ENCODE assay signal across 9 cellular contexts in the genomic region with DNA sequence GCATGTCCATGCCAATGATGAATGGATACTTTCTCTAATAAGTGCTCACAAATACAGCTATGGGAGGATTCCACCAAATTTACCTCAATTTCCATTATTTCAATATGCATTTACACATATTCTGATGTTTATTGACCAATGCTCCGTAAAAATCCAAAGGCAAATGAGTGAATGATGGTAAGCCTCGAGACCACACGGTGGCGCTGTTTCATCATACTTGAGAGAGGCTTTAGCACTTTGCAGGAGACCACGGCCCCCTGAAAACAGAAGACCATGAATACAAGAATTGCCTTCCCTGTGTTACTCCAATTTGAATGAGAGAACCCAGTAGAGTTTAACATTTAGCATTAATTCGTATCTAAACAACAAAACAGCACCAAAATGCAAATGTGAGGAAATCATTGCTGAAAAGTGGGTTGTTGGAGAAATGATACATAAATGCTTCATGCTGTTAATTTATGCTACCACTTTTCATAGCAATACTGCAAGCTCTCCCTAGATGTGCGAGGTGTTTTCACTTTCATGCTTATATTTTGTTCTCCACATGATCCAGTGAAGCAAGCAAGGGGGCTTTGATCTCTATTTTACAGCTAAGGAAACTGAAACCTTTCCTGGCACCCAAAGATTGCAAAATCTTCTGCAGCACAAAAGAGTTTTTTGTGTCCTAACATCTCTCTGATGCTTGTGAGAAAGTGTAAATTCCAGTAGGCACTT. TPM values are rescaled to one million over a fixed set of nuclear protein-coding genes. Genes with fewer than 3 reads are reported as not detected.
DNase-seq lines count a peak whose midpoint lies in the region; ATAC-seq and TF ChIP-seq lines count a peak whose summit lies in the region.
"Had no signal": no experiment of that assay in that cellular context is flagged by ENCODE, and none has a peak within 500 bp of the region (broad histone marks: within the 10 kb centered on the region; RNA-seq: fewer than 3 reads in every experiment).

No MANE protein-coding gene starts in this region.

- H3K23ac ChIP-seq in mesenchymal stem cell (ENCODE audit: low read length in 2 of 2) = no peak overlapping the region

- 17% methylated on average over 5 of the region's 7 CpGs for WGBS in mesenchymal stem cell

- H3K18ac ChIP-seq in mesenchymal stem cell (ENCODE audit: low read depth in 1 of 2, low read length in 2 of 2) = no peak overlapping the region

- no peak overlapping the region for H2AK5ac ChIP-seq in mesenchymal stem cell (ENCODE audit: low read length, severe bottlenecking)

- peak; percentile 80 to 92 for TF ChIP-seq CTCF in Caco-2 (IDR thresholded peaks at IDR 0.05; ENCODE audit: insufficient read depth in 1 of 2, low read depth in 1 of 2, low read length in 1 of 2, severe bottlenecking in 1 of 2, unreplicated experiment in 1 of 2)
- TF ChIP-seq CTCF in HFFc6 (IDR thresholded peaks at IDR 0.05) = peak; percentile 96
- peak; percentile 92 for TF ChIP-seq CTCF in activated CD8-positive, alpha-beta T cell treated with anti-CD3 and anti-CD28 coated beads for 36 hours (IDR thresholded peaks at IDR 0.05)

- H3K4me3 ChIP-seq in Caco-2 (ENCODE audit: low read depth, low read length) (no peak overlapping the region), mesenchymal stem cell (ENCODE audit: insufficient read depth in 1 of 2, low read depth in 1 of 2, low read length in 2 of 2) (no peak overlapping the region)
- no peak overlapping the region for H3K4me3 ChIP-seq in effector memory CD4-positive, alpha-beta T cell (ENCODE audit: insufficient read depth, low read depth, low read length, poor library complexity, severe bottlenecking)

- no peak overlapping the region for H3K9ac ChIP-seq in mesenchymal stem cell (ENCODE audit: low read length)

- no peaks in the 10 kb centered on the region for H3K9me3 ChIP-seq in Caco-2
- H3K9me3 ChIP-seq in effector memory CD4-positive, alpha-beta T cell (ENCODE audit: control insufficient read depth, low read length) = no peaks in the 10 kb centered on the region
- no peaks in the 10 kb centered on the region for H3K9me3 ChIP-seq in mesenchymal stem cell (ENCODE audit: control insufficient read depth, low read length)

- peak; percentile 58 for ATAC-seq in activated CD8-positive, alpha-beta T cell treated with anti-CD3 and anti-CD28 coated beads for 36 hours
- no peak for ATAC-seq in HG03378 (IDR thresholded peaks at IDR 0.05; ENCODE audit: unreplicated experiment)

- H3K27ac Mint-ChIP-seq in Caco-2 (ENCODE audit: unreplicated experiment) (no peak overlapping the region), HFFc6 (no peak overlapping the region)
- no peak overlapping the region for H3K27ac Mint-ChIP-seq in activated CD8-positive, alpha-beta T cell treated with anti-CD3 and anti-CD28 coated beads for 36 hours

- H3K4me3 Mint-ChIP-seq in Caco-2 (ENCODE audit: unreplicated experiment) (no peak overlapping the region), HFFc6 (no peak overlapping the region)
- no peak overlapping the region for H3K4me3 Mint-ChIP-seq in activated CD8-positive, alpha-beta T cell treated with anti-CD3 and anti-CD28 coated beads for 36 hours
- H3K4me3 Mint-ChIP-seq: T-helper 1 cell treated with Interleukin-12 subunit alpha and Interleukin-12 subunit beta and Interleukin-4 antibody, amounts not matched to agents 30 μg/mL and 1 μg/mL, for 36 hours had no signal

- BruUV-seq in Caco-2 (replicated peaks; lab: Mats Ljungman, UMichigan) = no TSS peak

- CTCF ChIA-PET in Caco-2 (lab: Charles Lee) = interaction anchor here (0.8 to 3.6 kb wide), 16 partner anchors 145 to 998 kb away, joined by 3 to 59 read pairs (median 4); no protein-coding TSS in a partner anchor
- CTCF ChIA-PET in activated CD8-positive, alpha-beta T cell treated with anti-CD3 and anti-CD28 coated beads for 36 hours (lab: Charles Lee) = interaction anchor here (0.6 to 9.8 kb wide), 68 partner anchors 10 to 999 kb away, joined by 3 to 331 read pairs (median 4); a partner anchor contains a TSS

- H3K27me3 Mint-ChIP-seq in Caco-2 (ENCODE audit: insufficient read depth, unreplicated experiment) (no peaks in the 10 kb centered on the region), HFFc6 (ENCODE audit: insufficient read depth) (peaks cover 5% of the 10 kb centered on the region; the same call in 1 of the 2 replicates)
- H3K27me3 Mint-ChIP-seq in activated CD8-positive, alpha-beta T cell treated with anti-CD3 and anti-CD28 coated beads for 36 hours = peaks cover 5% of the 10 kb centered on the region

- no peak overlapping the region for H2BK15ac ChIP-seq in mesenchymal stem cell (ENCODE audit: low read depth, poor library complexity, severe bottlenecking)

- H3K27ac ChIP-seq in effector memory CD4-positive, alpha-beta T cell (ENCODE audit: insufficient read depth, low read length, poor library complexity, severe bottlenecking) = no peak overlapping the region
- no peak overlapping the region for H3K27ac ChIP-seq in mesenchymal stem cell (ENCODE audit: low read length, poor library complexity, severe bottlenecking)

- peak; percentile 69 for DNase-seq in Caco-2
- peak; percentile 28 for DNase-seq in HFFc6
- DNase-seq in NCI-H526 treated with DMSO at 0.1 percent for 48 hours (lab: John Stamatoyannopoulos, UW) = peak; percentile 55
- peak; percentile 81 for DNase-seq in activated CD8-positive, alpha-beta T cell treated with anti-CD3 and anti-CD28 coated beads for 36 hours
- peak in 2 of 3 donors; percentile 11 to 27 for DNase-seq in effector memory CD4-positive, alpha-beta T cell
- peak; percentile 79 for DNase-seq in mesenchymal stem cell
- peak; percentile 38 to 43 for DNase-seq in stimulated activated CD8-positive, alpha-beta memory T cell treated with anti-CD3 and anti-CD28 coated beads, Interleukin-2, amount 100 ng/mL, for 1 hour (ENCODE audit: low read depth in 2 of 2)

- H3K27me3 ChIP-seq in Caco-2 (replicated peaks; ENCODE audit: control insufficient read depth, insufficient read depth, low read length) (no peaks in the 10 kb centered on the region; the same call in 1 of the 2 replicates), mesenchymal stem cell (ENCODE audit: control insufficient read depth in 1 of 2, insufficient read depth in 1 of 2, low read length in 2 of 2) (peaks cover 5 to 12% of the 10 kb centered on the region in 2 experiments)
- no peaks in the 10 kb centered on the region for H3K27me3 ChIP-seq in effector memory CD4-positive, alpha-beta T cell (replicated peaks; ENCODE audit: control insufficient read depth, insufficient read depth, low read length, poor library complexity, severe bottlenecking)

- H3K36me3 Mint-ChIP-seq in Caco-2 (ENCODE audit: insufficient read depth, unreplicated experiment) (no peaks in the 10 kb centered on the region), HFFc6 (ENCODE audit: low read depth) (no peaks in the 10 kb centered on the region)
- no peaks in the 10 kb centered on the region for H3K36me3 Mint-ChIP-seq in activated CD8-positive, alpha-beta T cell treated with anti-CD3 and anti-CD28 coated beads for 36 hours (ENCODE audit: low read depth)

- intact Hi-C loops in Caco-2 (cut with micrococcal nuclease; ENCODE audit: unreplicated experiment) = loop anchor here (1.0 to 10.0 kb wide), 9 partner anchors 34 to 686 kb away; a partner anchor contains a TSS
- intact Hi-C loops in activated CD8-positive, alpha-beta T cell treated with anti-CD3 and anti-CD28 coated beads for 36 hours (cut with micrococcal nuclease) = loop anchor here (2.0 kb wide), 2 partner anchors 182 to 486 kb away; no protein-coding TSS in a partner anchor

- H2BK12ac ChIP-seq in mesenchymal stem cell (ENCODE audit: low read length in 2 of 2) = no peak overlapping the region

- POLR2A ChIA-PET in Caco-2 (lab: Charles Lee) = no interaction called here
- POLR2A ChIA-PET in activated CD8-positive, alpha-beta T cell treated with anti-CD3 and anti-CD28 coated beads for 36 hours (lab: Charles Lee) = no interaction called here

- H3K36me3 ChIP-seq in Caco-2 (ENCODE audit: control insufficient read depth, insufficient read depth, low read length) (no peaks in the 10 kb centered on the region), mesenchymal stem cell (ENCODE audit: control insufficient read depth in 1 of 2, insufficient read depth in 2 of 2, low read depth in 1 of 2, low read length in 2 of 2) (no peaks in the 10 kb centered on the region)
- no peaks in the 10 kb centered on the region for H3K36me3 ChIP-seq in effector memory CD4-positive, alpha-beta T cell (ENCODE audit: control insufficient read depth, insufficient read depth, low read length)

- no peak overlapping the region for H2BK5ac ChIP-seq in mesenchymal stem cell (ENCODE audit: low read depth, low read length, poor library complexity, severe bottlenecking)

- no peak overlapping the region for H3K4ac ChIP-seq in mesenchymal stem cell (ENCODE audit: low read depth in 1 of 2, low read length in 2 of 2)

- H3K4me1 Mint-ChIP-seq in Caco-2 (ENCODE audit: low read depth, unreplicated experiment) = peaks cover 17% of the 10 kb centered on the region
- H3K4me1 Mint-ChIP-seq in HFFc6 (ENCODE audit: low read depth) = peaks cover 6% of the 10 kb centered on the region; the same call in 1 of the 2 replicates
- peaks cover 20% of the 10 kb centered on the region for H3K4me1 Mint-ChIP-seq in activated CD8-positive, alpha-beta T cell treated with anti-CD3 and anti-CD28 coated beads for 36 hours (ENCODE audit: low read depth)

- H3K4me2 ChIP-seq in mesenchymal stem cell (ENCODE audit: low read length, poor library complexity, severe bottlenecking) = no peak overlapping the region

- no peak overlapping the region for H2AFZ ChIP-seq in mesenchymal stem cell (ENCODE audit: low read depth, low read length)

- H3K4me1 ChIP-seq in Caco-2 = peaks cover 6% of the 10 kb centered on the region
- H3K4me1 ChIP-seq in effector memory CD4-positive, alpha-beta T cell (ENCODE audit: control insufficient read depth, insufficient read depth, low read length, poor library complexity, severe bottlenecking) = peaks cover 5% of the 10 kb centered on the region
- H3K4me1 ChIP-seq in mesenchymal stem cell (ENCODE audit: control insufficient read depth, insufficient read depth, low read depth, low read length) = no peaks in the 10 kb centered on the region

- H2BK120ac ChIP-seq in mesenchymal stem cell (ENCODE audit: low read depth, low read length) = no peak overlapping the region

- H4K8ac ChIP-seq in mesenchymal stem cell (ENCODE audit: low read length) = no peak overlapping the region

- H4K91ac ChIP-seq in mesenchymal stem cell (ENCODE audit: low read length) = no peak overlapping the region

- H3K9me3 Mint-ChIP-seq in Caco-2 (ENCODE audit: unreplicated experiment) = no peaks in the 10 kb centered on the region
- no peaks in the 10 kb centered on the region for H3K9me3 Mint-ChIP-seq in HFFc6
- H3K9me3 Mint-ChIP-seq in activated CD8-positive, alpha-beta T cell treated with anti-CD3 and anti-CD28 coated beads for 36 hours = no peaks in the 10 kb centered on the region
- H3K9me3 Mint-ChIP-seq: T-helper 1 cell treated with Interleukin-12 subunit alpha and Interleukin-12 subunit beta and Interleukin-4 antibody, amounts not matched to agents 30 μg/mL and 1 μg/mL, for 36 hours had no signal

- H3K14ac ChIP-seq in mesenchymal stem cell (ENCODE audit: low read length in 2 of 2) = no peak overlapping the region

- no peaks in the 10 kb centered on the region for H3K79me1 ChIP-seq in mesenchymal stem cell (replicated peaks; ENCODE audit: low read length, poor library complexity, severe bottlenecking)

RNA-seq across cellular contexts. Expression of a gene that starts 35.4 kb away (rescaled TPM):
- 0.45 and 0.51 TPM in 2 replicates for total RNA-seq in Caco-2 (2022)
- total RNA-seq in HFFc6 (2021; fragmentation: NEBNext Ultra II Directional; extraction: Animal tissue kit (Norgen Biotek cat#: 25700)) = under 1 TPM in 2 of 6 experiments, not detected in 4; 0.07 to 0.08 TPM
- total RNA-seq in activated CD8-positive, alpha-beta T cell treated with anti-CD3 and anti-CD28 coated beads for 36 hours = not detected
- polyA plus RNA-seq in mesenchymal stem cell (2013, experiment 1 of 2) = 6.3 TPM
- 6.2 TPM for polyA plus RNA-seq in mesenchymal stem cell (2013, experiment 2 of 2)

Comparison
In these comparisons a context has a peak if more than half of its experiments do, and no peak if none do; other contexts are left out.
1. DNase-seq: peak in every context shown above with its lines; median percentile 81 in activated CD8-positive, alpha-beta T cell treated with anti-CD3 and anti-CD28 coated beads for 36 hours; 79 in mesenchymal stem cell; 69 in Caco-2; 55 in NCI-H526 treated with DMSO at 0.1 percent for 48 hours; 40 in stimulated activated CD8-positive, alpha-beta memory T cell treated with anti-CD3 and anti-CD28 coated beads, Interleukin-2, amount 100 ng/mL, for 1 hour; 28 in HFFc6; 19 in effector memory CD4-positive, alpha-beta T cell.